ENCODE assay signal across 8 cellular contexts in the genomic region with DNA sequence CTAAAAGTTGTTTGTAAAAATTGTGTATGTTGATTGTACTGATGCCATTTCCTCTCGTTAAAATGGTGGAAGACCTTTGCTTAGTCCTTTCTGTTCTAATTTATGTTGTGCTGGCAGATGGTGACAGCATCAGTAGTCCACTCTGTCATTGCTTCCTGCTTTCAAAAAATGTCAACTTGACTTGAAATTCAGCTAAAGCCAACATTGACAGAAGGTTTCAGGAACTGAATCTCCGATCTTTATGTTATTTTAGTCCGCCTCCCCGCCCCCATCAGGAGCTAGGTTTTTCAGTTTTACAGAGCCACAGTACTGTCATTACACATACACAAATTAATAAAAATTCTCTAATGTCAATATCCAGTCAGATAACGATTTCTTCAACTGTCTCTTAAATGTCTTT. TPM values are rescaled to one million over a fixed set of nuclear protein-coding genes. Genes with fewer than 3 reads are reported as not detected.
DNase-seq lines count a peak whose midpoint lies in the region; ATAC-seq, FAIRE-seq and TF ChIP-seq lines count a peak whose summit lies in the region.

No MANE protein-coding gene starts in this region.

- TF ChIP-seq CTCF in psoas muscle (IDR thresholded peaks at IDR 0.05): no peak

- peaks cover 72% of the 10 kb centered on the region for H3K4me1 Mint-ChIP-seq in activated T-cell treated with anti-CD3 and anti-CD28 coated beads, Interleukin-2, amount 50 U/mL, for 72 hours (ENCODE audit: low read depth)

- H3K9me3 Mint-ChIP-seq in activated T-cell treated with anti-CD3 and anti-CD28 coated beads, Interleukin-2, amount 50 U/mL, for 72 hours: no peaks in the 10 kb centered on the region

- H3K4me3 ChIP-seq in psoas muscle: peak overlapping the region; percentile 93

- 55 to 59% (median 58%) methylated on average over 5 of the region's 5 CpGs for WGBS in psoas muscle, 3 donors

- H3K36me3 Mint-ChIP-seq in activated T-cell treated with anti-CD3 and anti-CD28 coated beads, Interleukin-2, amount 50 U/mL, for 72 hours (ENCODE audit: insufficient read depth in 2 of 2): peaks cover 12 to 20% of the 10 kb centered on the region in 2 donors

- intact Hi-C loops in psoas muscle (cut with DNase I): no loop called here

- peaks cover 0 to 3% of the 10 kb centered on the region in 2 donors for H3K36me3 ChIP-seq in psoas muscle (ENCODE audit: insufficient read depth in 1 of 2, low read depth in 1 of 2)

- peak overlapping the region; percentile 97 for H3K27ac ChIP-seq in psoas muscle

- no peaks in the 10 kb centered on the region for H3K27me3 ChIP-seq in psoas muscle (ENCODE audit: insufficient read depth in 3 of 3, low read length in 2 of 3)

- no peaks in the 10 kb centered on the region for H3K9me3 ChIP-seq in psoas muscle

- no peak for ATAC-seq in activated T-cell treated with anti-CD3 and anti-CD28 coated beads, Interleukin-2, amount 50 U/mL, for 72 hours (replicated peaks in 1 of 2)
- ATAC-seq in psoas muscle (no peak), GM18861 (IDR thresholded peaks at IDR 0.05; ENCODE audit: unreplicated experiment) (no peak)

- no peak for FAIRE-seq in frontal cortex (lab: Jason Lieb, UNC)

- no peak for DNase-seq in activated T-cell treated with anti-CD3 and anti-CD28 coated beads, Interleukin-2, amount 50 U/mL, for 72 hours
- DNase-seq in activated T-cell treated with anti-CD3 and anti-CD28 coated beads, Interleukin-2, amount 50 U/mL, for 48 hours: no peak
- DNase-seq in NCI-H1694 treated with DMSO at 0.1 percent for 48 hours (lab: John Stamatoyannopoulos, UW) (peak; percentile 72), dermis microvascular lymphatic vessel endothelial cell (ENCODE audit: low read depth in 2 of 2) (peak; percentile 27 to 48), psoas muscle (no peak), SK-N-DZ (ENCODE audit: low spot score) (no peak), frontal cortex (ENCODE audit: low spot score in 2 of 2) (no peak)

- peaks cover 41% of the 10 kb centered on the region for H3K4me1 ChIP-seq in psoas muscle

- no peaks in the 10 kb centered on the region for H3K27me3 Mint-ChIP-seq in activated T-cell treated with anti-CD3 and anti-CD28 coated beads, Interleukin-2, amount 50 U/mL, for 72 hours (ENCODE audit: low read depth)

- H3K27ac Mint-ChIP-seq in activated T-cell treated with anti-CD3 and anti-CD28 coated beads, Interleukin-2, amount 50 U/mL, for 72 hours: peak overlapping the region; percentile 93

- peak overlapping the region; percentile 90 to 98 for H3K4me3 Mint-ChIP-seq in activated T-cell treated with anti-CD3 and anti-CD28 coated beads, Interleukin-2, amount 50 U/mL, for 72 hours

RNA-seq across cellular contexts. Expression of gene CEP63, which starts 1.5 kb away (rescaled TPM):
- total RNA-seq in activated T-cell treated with anti-CD3 and anti-CD28 coated beads, Interleukin-2, amount 50 U/mL, for 72 hours: 10 to 100 TPM; 25.1 to 33.6 TPM
- total RNA-seq in dermis microvascular lymphatic vessel endothelial cell: 9.2 and 12.2 TPM in 2 replicates
- 10 to 100 TPM; 26.6 to 37.9 (median 30.6) TPM for total RNA-seq in psoas muscle
- polyA plus RNA-seq in psoas muscle: 10 to 100 TPM; 26.5 to 51.3 (median 28.0) TPM
- 19.1 and 20.7 TPM in 2 replicates for polyA plus RNA-seq in SK-N-DZ (2014; cell fraction: cytosol; rRNA removed)
- polyA plus RNA-seq in SK-N-DZ (2014; cell fraction: nucleus; rRNA removed): 11.1 and 14.9 TPM in 2 replicates
- total RNA-seq in frontal cortex: 22.4 TPM

RNA-seq across cellular contexts. Expression of gene ANAPC13, which starts 1.6 kb away (rescaled TPM):
- 10 to 100 TPM; 40.0 to 47.6 TPM for total RNA-seq in activated T-cell treated with anti-CD3 and anti-CD28 coated beads, Interleukin-2, amount 50 U/mL, for 72 hours
- total RNA-seq in dermis microvascular lymphatic vessel endothelial cell (40.7 and 48.2 TPM in 2 replicates), psoas muscle (10 to 100 TPM; 48.6 to 65.8 (median 63.5) TPM), frontal cortex (41.6 TPM)
- 10 to 100 TPM; 68.7 to 73.7 (median 71.5) TPM for polyA plus RNA-seq in psoas muscle
- 143 and 145 TPM in 2 replicates for polyA plus RNA-seq in SK-N-DZ (2014; cell fraction: cytosol; rRNA removed)
- 79.6 and 81.3 TPM in 2 replicates for polyA plus RNA-seq in SK-N-DZ (2014; cell fraction: nucleus; rRNA removed)

Comparison
In these comparisons a context has a peak if more than half of its experiments do, and no peak if none do; other contexts are left out.
1. DNase-seq: peak in NCI-H1694 treated with DMSO at 0.1 percent for 48 hours (single experiment) and dermis microvascular lymphatic vessel endothelial cell (2 of 2); none in activated T-cell treated with anti-CD3 and anti-CD28 coated beads, Interleukin-2, amount 50 U/mL, for 72 hours (0 of 2), activated T-cell treated with anti-CD3 and anti-CD28 coated beads, Interleukin-2, amount 50 U/mL, for 48 hours (0 of 2), psoas muscle (0 of 2), SK-N-DZ (single experiment) and frontal cortex (0 of 2).